ENCODE assay signal across 1 cellular context in the genomic region with DNA sequence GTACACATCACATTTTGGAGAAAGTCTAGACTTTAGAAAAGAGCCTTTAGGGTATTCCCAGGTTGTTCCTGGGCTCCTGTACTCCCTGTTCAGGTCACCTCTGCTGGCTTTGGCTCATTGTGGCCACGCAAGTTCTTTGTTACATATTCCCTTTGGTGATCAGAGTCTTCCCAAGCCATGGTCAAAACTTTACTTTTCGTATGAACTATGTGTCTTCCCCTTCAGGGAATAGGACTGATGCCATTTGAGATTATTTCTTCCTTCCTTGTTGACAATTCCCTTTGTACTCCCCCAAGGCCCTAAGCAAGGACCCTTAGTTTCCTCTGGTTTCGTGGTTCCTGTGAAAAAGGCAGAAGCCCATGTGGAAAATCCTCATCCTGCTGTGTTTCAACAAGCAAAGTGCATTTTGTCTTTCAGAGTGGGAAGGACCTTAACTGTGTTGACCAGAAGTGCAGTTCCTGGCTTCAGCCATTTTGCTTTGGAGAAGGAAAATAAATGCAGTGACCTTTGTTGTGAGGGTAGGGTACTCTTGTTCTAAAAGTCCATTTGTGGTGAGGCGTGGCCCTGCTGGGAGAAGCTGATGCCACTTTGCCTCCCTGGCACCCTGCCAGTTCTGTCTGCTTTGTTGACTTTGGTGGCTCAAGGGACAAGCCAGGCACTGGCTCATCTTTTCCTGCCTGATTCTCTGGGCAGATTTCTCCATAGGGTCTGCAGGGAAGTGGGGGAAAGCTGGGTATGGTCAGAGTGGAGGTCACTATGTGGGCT.
TF ChIP-seq lines count a peak whose summit lies in the region.

No MANE protein-coding gene starts in this region.

TF ChIP-seq in HepG2, 621 proteins besides CTCF, POLR2A, EP300 and RAD21 (continued from another document):
- TF ChIP-seq ZZZ3 (CRISPR knock-in tag; IDR thresholded peaks at IDR 0.05; ENCODE audit: borderline replicate concordance) (no peak), ZSCAN29 (CRISPR knock-in tag; conservative IDR thresholded peaks at IDR 0.05) (no peak), ZNF121 (CRISPR knock-in tag; IDR thresholded peaks at IDR 0.05) (no peak), ZNF468 (CRISPR knock-in tag; IDR thresholded peaks at IDR 0.05) (no peak), TCF7L2 (IDR thresholded peaks at IDR 0.05; ENCODE audit: low read depth, low read length) (no peak), ZNF543 (CRISPR knock-in tag; IDR thresholded peaks at IDR 0.05) (no peak)
TF ChIP-seq in HepG2: peak in this region for 161.
